In genomic region chr12:110224379-110225304, GRCh38 we compare ENCODE assay signal across 1 cellular context.
TF ChIP-seq lines count a peak whose summit lies in the region.

No MANE protein-coding gene starts in this region.

TF ChIP-seq in WTC11, 78 proteins besides CTCF, POLR2A, EP300 and RAD21 (continued from another document):
- TF ChIP-seq SMAD3 (CRISPR knock-in tag; IDR thresholded peaks at IDR 0.05; ENCODE audit: borderline replicate concordance) = no peak
